ENCODE assay signal across 10 cellular contexts in the genomic region with DNA sequence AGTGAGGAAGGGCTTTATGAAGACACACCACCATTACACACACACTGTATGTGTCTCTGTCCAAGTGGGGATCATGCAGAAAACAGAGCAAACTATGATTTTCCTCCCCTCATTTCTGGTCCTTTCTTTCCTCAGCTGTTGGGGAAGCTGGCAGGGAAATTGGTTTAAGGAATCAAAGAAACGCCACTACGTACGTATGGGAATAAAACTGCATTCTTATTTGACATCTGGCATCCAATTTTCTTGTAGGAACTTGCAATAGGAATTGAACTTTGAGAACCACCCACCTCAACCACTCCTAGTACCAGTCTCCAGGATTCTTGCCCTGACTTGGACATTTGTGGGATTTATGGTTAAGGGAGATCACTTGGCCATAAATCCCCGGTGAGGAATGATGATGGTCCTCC.
DNase-seq lines count a peak whose midpoint lies in the region; ATAC-seq, FAIRE-seq and TF ChIP-seq lines count a peak whose summit lies in the region.
"Had no signal": no experiment of that assay in that cellular context is flagged by ENCODE, and none has a peak within 500 bp of the region (broad histone marks: within the 10 kb centered on the region; RNA-seq: fewer than 3 reads in every experiment).

No MANE protein-coding gene starts in this region.

- no peaks in the 10 kb centered on the region for H4K20me1 ChIP-seq in keratinocyte (ENCODE audit: control insufficient read depth, extremely low read depth, insufficient read depth, low read length)

- no peaks in the 10 kb centered on the region for H3K36me3 Mint-ChIP-seq in activated naive CD8-positive, alpha-beta T cell treated with anti-CD3 and anti-CD28 coated beads, Interleukin-2, amount 50 U/mL, for 24 hours (ENCODE audit: low read depth)

- H3K27me3 ChIP-seq in keratinocyte (ENCODE audit: control insufficient read depth, extremely low read depth, insufficient read depth, low read length) (no peaks in the 10 kb centered on the region), small intestine (ENCODE audit: control insufficient read depth in 2 of 2, insufficient read depth in 2 of 2, low read length in 2 of 2) (no peaks in the 10 kb centered on the region)

- peak overlapping the region; percentile 64 for H3K4me3 Mint-ChIP-seq in activated naive CD8-positive, alpha-beta T cell treated with anti-CD3 and anti-CD28 coated beads, Interleukin-2, amount 50 U/mL, for 24 hours

- dilution Hi-C loops in keratinocyte (cut with MboI; ENCODE audit: extremely low pct_ligation_motif_present, low sequenced_read_pairs): no loop called here

- no peaks in the 10 kb centered on the region for H3K36me3 ChIP-seq in keratinocyte (ENCODE audit: control insufficient read depth in 2 of 2, extremely low read depth in 1 of 2, insufficient read depth in 2 of 2, low read length in 2 of 2)
- no peaks in the 10 kb centered on the region for H3K36me3 ChIP-seq in small intestine (ENCODE audit: control insufficient read depth in 2 of 2, insufficient read depth in 2 of 2, low read length in 2 of 2)

- H3K27me3 Mint-ChIP-seq in activated naive CD8-positive, alpha-beta T cell treated with anti-CD3 and anti-CD28 coated beads, Interleukin-2, amount 50 U/mL, for 24 hours: peaks cover 37% of the 10 kb centered on the region

- H3K9ac ChIP-seq in keratinocyte (ENCODE audit: control insufficient read depth, extremely low read depth, insufficient read depth, low read length): peak overlapping the region; percentile 93

- no peak overlapping the region for H3K27ac Mint-ChIP-seq in activated naive CD8-positive, alpha-beta T cell treated with anti-CD3 and anti-CD28 coated beads, Interleukin-2, amount 50 U/mL, for 24 hours

- ATAC-seq in activated naive CD8-positive, alpha-beta T cell treated with anti-CD3 and anti-CD28 coated beads, Interleukin-2, amount 50 U/mL, for 24 hours: no peak
- no peak for ATAC-seq in HG02973 (IDR thresholded peaks at IDR 0.05; ENCODE audit: unreplicated experiment)

- FAIRE-seq in keratinocyte (lab: Jason Lieb, UNC) (peak; percentile 36), small intestine (lab: Jason Lieb, UNC) (no peak)

- H3K4me2 ChIP-seq in keratinocyte (ENCODE audit: control insufficient read depth, extremely low read depth, insufficient read depth, low read depth, low read length): peak overlapping the region; percentile 83

- 5 to 20% (median 19%) methylated on average over 4 of the region's 4 CpGs for WGBS in small intestine, 3 donors

- H3K9me3 Mint-ChIP-seq in activated naive CD8-positive, alpha-beta T cell treated with anti-CD3 and anti-CD28 coated beads, Interleukin-2, amount 50 U/mL, for 24 hours: no peaks in the 10 kb centered on the region

- peaks cover 37% of the 10 kb centered on the region for H3K4me1 ChIP-seq in keratinocyte (ENCODE audit: control insufficient read depth, extremely low read depth, insufficient read depth, low read length)
- peaks cover 0 to 3% of the 10 kb centered on the region in 2 donors for H3K4me1 ChIP-seq in small intestine (ENCODE audit: control insufficient read depth in 2 of 2, insufficient read depth in 1 of 2, low read depth in 1 of 2, low read length in 1 of 2)

- no peak for TF ChIP-seq CTCF in keratinocyte (optimal IDR thresholded peaks at IDR 0.05 in 1 of 3, IDR thresholded peaks at IDR 0.05 in 1 of 3, conservative IDR thresholded peaks at IDR 0.05 in 1 of 3; ENCODE audit: extremely low read depth in 1 of 3, insufficient read depth in 2 of 3, low read length in 3 of 3)

- H3K27ac ChIP-seq in keratinocyte (ENCODE audit: control insufficient read depth, insufficient read depth, low read length) (peak overlapping the region; percentile 99), small intestine (ENCODE audit: low read depth in 1 of 2, low read length in 1 of 2) (peak overlapping the region in 1 of 2 donors; percentile 82)

- peak; percentile 54 for DNase-seq in DMS53 (lab: John Stamatoyannopoulos, UW)
- DNase-seq in DMS53 treated with DMSO at 0.1 percent for 48 hours (lab: John Stamatoyannopoulos, UW; ENCODE audit: unreplicated experiment): no peak
- no peak for DNase-seq in activated naive CD8-positive, alpha-beta T cell treated with anti-CD3 and anti-CD28 coated beads, Interleukin-2, amount 50 U/mL, for 24 hours
- no peak for DNase-seq in keratinocyte (ENCODE audit: low read depth, low spot score)
- DNase-seq in small intestine: no peak
- no peak for DNase-seq in central memory CD4-positive, alpha-beta T cell
- DNase-seq in NCI-H2107 (lab: John Stamatoyannopoulos, UW): no peak
- DNase-seq: activated CD8-positive, alpha-beta memory T cell treated with anti-CD3 and anti-CD28 coated beads, Interleukin-2, amount 50 U/mL, for 4 hours; NCI-H1105 had no signal

- H3K4me1 Mint-ChIP-seq in activated naive CD8-positive, alpha-beta T cell treated with anti-CD3 and anti-CD28 coated beads, Interleukin-2, amount 50 U/mL, for 24 hours: peaks cover 9% of the 10 kb centered on the region

- peak overlapping the region; percentile 48 to 84 (median 53) for H3K4me3 ChIP-seq in keratinocyte (ENCODE audit: control insufficient read depth in 2 of 3, extremely low read depth in 1 of 3, insufficient read depth in 2 of 3, low read depth in 1 of 3, low read length in 3 of 3)
- peak overlapping the region; percentile 47 to 72 for H3K4me3 ChIP-seq in small intestine (ENCODE audit: low read depth in 1 of 2, low read length in 2 of 2)

- H3K9me3 ChIP-seq in keratinocyte (ENCODE audit: control insufficient read depth, low read depth, low read length) (no peaks in the 10 kb centered on the region), small intestine (ENCODE audit: control insufficient read depth, low read depth) (no peaks in the 10 kb centered on the region)

- peak overlapping the region; percentile 41 for H2AFZ ChIP-seq in keratinocyte (ENCODE audit: control insufficient read depth, low read length)

- no peaks in the 10 kb centered on the region for H3K9me1 ChIP-seq in keratinocyte (ENCODE audit: control insufficient read depth, extremely low read depth, insufficient read depth, low read length)

- peaks cover 24% of the 10 kb centered on the region for H3K79me2 ChIP-seq in keratinocyte (ENCODE audit: control insufficient read depth, insufficient read depth, low read length)
